In the genomic region with DNA sequence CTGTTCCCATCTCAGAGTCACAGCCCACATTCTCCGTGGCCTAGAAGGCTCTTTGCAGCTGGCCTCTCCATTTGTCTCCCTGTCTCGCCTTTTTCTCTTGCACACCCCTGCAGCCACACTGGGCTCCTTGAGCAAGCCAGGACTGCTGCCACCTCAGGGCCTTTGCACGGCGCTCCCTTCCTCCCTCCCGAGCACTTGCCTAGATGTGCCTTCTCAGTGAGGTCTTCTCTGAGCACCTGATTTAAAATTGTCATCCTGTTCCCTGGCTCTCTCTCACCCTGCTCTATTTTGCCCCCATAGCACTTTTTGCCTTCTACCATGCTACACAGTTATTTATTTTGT, we compare ENCODE assay signal across 25 cellular contexts.
"Had no signal": no experiment of that assay in that cellular context is flagged by ENCODE, and none has a peak within 500 bp of the region (broad histone marks: within the 10 kb centered on the region; RNA-seq: fewer than 3 reads in every experiment).

No MANE protein-coding gene starts in this region.

- DNase-seq: cortex of kidney; effector CD4-positive, alpha-beta T cell; endodermal cell; foreskin fibroblast; gastrocnemius medialis; mucosa of descending colon; naive thymus-derived CD4-positive, alpha-beta T cell; psoas muscle; right cardiac atrium; stimulated activated CD4-positive, alpha-beta T cell treated with anti-CD3 and anti-CD28 coated beads, Interleukin-15, amount 100 ng/mL, for 24 hours; stimulated activated CD4-positive, alpha-beta T cell treated with anti-CD3 and anti-CD28 coated beads, Interleukin-2, amount 100 ng/mL, for 48 hours; stimulated activated naive CD4-positive, alpha-beta T cell treated with Interleukin-2 at 50 U/mL for 16 hours; stomach; testis; tibial artery had no signal

- H3K4me1 ChIP-seq: gastrocnemius medialis, neural progenitor cell, psoas muscle, testis, tibial artery had no signal

- H3K4me3 ChIP-seq: dorsolateral prefrontal cortex, gastrocnemius medialis, lung, mucosa of descending colon, neural progenitor cell, psoas muscle, skin epidermis, stomach, testis, tibial artery had no signal

- H3K27ac Mint-ChIP-seq: endodermal cell; memory B cell; naive thymus-derived CD4-positive, alpha-beta T cell; nephron; neural progenitor cell; type B pancreatic cell had no signal

- H3K36me3 Mint-ChIP-seq: memory B cell; naive thymus-derived CD4-positive, alpha-beta T cell; neural progenitor cell; type B pancreatic cell had no signal

- H3K27me3 Mint-ChIP-seq: memory B cell had no signal

- H3K36me3 ChIP-seq: gastrocnemius medialis, neural progenitor cell, stomach, tibial artery had no signal

- H3K27ac ChIP-seq: epithelial cell of prostate, gastrocnemius medialis, neural progenitor cell, psoas muscle, stomach, testis, tibial artery had no signal

- H3K9me3 Mint-ChIP-seq: endodermal cell, memory B cell, nephron, type B pancreatic cell had no signal

- ATAC-seq: esophagus mucosa, gastrocnemius medialis, left lobe of liver, mucosa of descending colon, psoas muscle, right cardiac atrium had no signal

- H3K4me1 Mint-ChIP-seq: nephron had no signal

- H3K9me3 ChIP-seq: gastrocnemius medialis, mucosa of descending colon, psoas muscle, stomach, testis, tibial artery had no signal

- H3K27me3 ChIP-seq: dorsolateral prefrontal cortex, gastrocnemius medialis, neural progenitor cell, testis had no signal

- H3K4me3 Mint-ChIP-seq: endodermal cell; memory B cell; naive thymus-derived CD4-positive, alpha-beta T cell; nephron; neural progenitor cell; type B pancreatic cell had no signal
